Comparison of ENCODE assay signal across 1 cellular context in genomic region chr17:8365143-8365542, GRCh38.
TF ChIP-seq lines count a peak whose summit lies in the region.

No MANE protein-coding gene starts in this region.

TF ChIP-seq in SK-N-SH, 30 proteins besides CTCF, POLR2A, EP300 and RAD21 (continued from another document):
- TF ChIP-seq TEAD4 (IDR thresholded peaks at IDR 0.05; ENCODE audit: borderline replicate concordance, insufficient read depth) (no peak), CHD2 (IDR thresholded peaks at IDR 0.05; ENCODE audit: low read length, partially characterized antibody) (no peak), RFX5 (IDR thresholded peaks at IDR 0.05; ENCODE audit: low read length) (no peak), IRF3 (IDR thresholded peaks at IDR 0.05; ENCODE audit: low read depth, low read length) (no peak), JUND (IDR thresholded peaks at IDR 0.05) (no peak), TAF1 (IDR thresholded peaks at IDR 0.05; ENCODE audit: borderline replicate concordance, low read depth, low read length) (no peak)
- TF ChIP-seq, protein P1, sequence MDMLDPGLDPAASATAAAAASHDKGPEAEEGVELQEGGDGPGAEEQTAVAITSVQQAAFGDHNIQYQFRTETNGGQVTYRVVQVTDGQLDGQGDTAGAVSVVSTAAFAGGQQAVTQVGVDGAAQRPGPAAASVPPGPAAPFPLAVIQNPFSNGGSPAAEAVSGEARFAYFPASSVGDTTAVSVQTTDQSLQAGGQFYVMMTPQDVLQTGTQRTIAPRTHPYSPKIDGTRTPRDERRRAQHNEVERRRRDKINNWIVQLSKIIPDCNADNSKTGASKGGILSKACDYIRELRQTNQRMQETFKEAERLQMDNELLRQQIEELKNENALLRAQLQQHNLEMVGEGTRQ (IDR thresholded peaks at IDR 0.05; ENCODE audit: borderline replicate concordance, low read depth, low read length) = no peak
